Comparison of ENCODE assay signal across 14 cellular contexts in the genomic region with DNA sequence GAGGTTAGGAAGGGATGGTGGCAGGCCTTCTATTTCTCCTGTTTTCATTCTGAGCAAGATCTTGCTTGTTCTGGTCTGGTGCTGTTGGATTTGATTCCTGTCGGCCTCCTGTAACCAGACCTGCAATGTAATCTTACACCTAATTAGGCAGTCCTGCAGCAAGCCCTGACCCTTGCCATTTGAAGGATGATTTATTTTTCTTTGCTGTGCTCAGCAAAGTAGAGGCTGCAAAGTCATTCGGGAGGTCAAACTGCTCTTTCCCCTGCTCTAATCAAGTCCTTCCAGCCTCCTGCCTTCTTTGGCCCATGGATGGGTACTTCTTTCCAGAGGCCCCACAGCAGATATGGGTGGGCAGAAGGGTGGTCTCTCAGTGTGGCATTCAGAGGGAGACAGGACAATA.
DNase-seq lines count a peak whose midpoint lies in the region; ATAC-seq and TF ChIP-seq lines count a peak whose summit lies in the region.
"Had no signal": no experiment of that assay in that cellular context is flagged by ENCODE, and none has a peak within 500 bp of the region (broad histone marks: within the 10 kb centered on the region; RNA-seq: fewer than 3 reads in every experiment).

No MANE protein-coding gene starts in this region.

- peak; percentile 13 for ATAC-seq in left lung
- ATAC-seq in HG03045 (IDR thresholded peaks at IDR 0.05; ENCODE audit: unreplicated experiment) = no peak

- H3K27me3 ChIP-seq in left lung = no peaks in the 10 kb centered on the region
- no peaks in the 10 kb centered on the region for H3K27me3 ChIP-seq in tibial artery
- no peaks in the 10 kb centered on the region for H3K27me3 ChIP-seq in testis
- H3K27me3 ChIP-seq: cardiac muscle cell, stomach had no signal

- no peaks in the 10 kb centered on the region for H3K36me3 Mint-ChIP-seq in chondrocyte (ENCODE audit: low read depth)

- TF ChIP-seq POLR2A in testis (IDR thresholded peaks at IDR 0.05) = no peak

- intact Hi-C loops in left lung (cut with DNase I) (no loop called here), tibial artery (cut with DNase I; ENCODE audit: low total_unique reads) (loop anchor here (10.0 kb wide), 1 partner anchor 48 kb away; no protein-coding TSS in a partner anchor), testis (cut with DNase I; ENCODE audit: low total_unique reads) (no loop called here)

- H3K4me1 ChIP-seq in left lung = no peaks in the 10 kb centered on the region
- peaks cover 0 to 67% (median 37%) of the 10 kb centered on the region in 4 donors for H3K4me1 ChIP-seq in tibial artery
- peaks cover 4% of the 10 kb centered on the region for H3K4me1 ChIP-seq in testis
- H3K4me1 ChIP-seq: stomach had no signal

- no peaks in the 10 kb centered on the region for H3K36me3 ChIP-seq in left lung
- no peaks in the 10 kb centered on the region for H3K36me3 ChIP-seq in tibial artery
- no peaks in the 10 kb centered on the region for H3K36me3 ChIP-seq in testis (ENCODE audit: low read depth, missing control alignments)
- H3K36me3 ChIP-seq: cardiac muscle cell, stomach had no signal

- TF ChIP-seq CTCF in chondrocyte (IDR thresholded peaks at IDR 0.05) (no peak), left lung (IDR thresholded peaks at IDR 0.05) (no peak), tibial artery (IDR thresholded peaks at IDR 0.05) (no peak), testis (IDR thresholded peaks at IDR 0.05) (no peak)

- no peak overlapping the region for H3K4me3 Mint-ChIP-seq in chondrocyte (ENCODE audit: unreplicated experiment)

- H3K9me3 Mint-ChIP-seq in chondrocyte (ENCODE audit: low read depth) = peaks cover 3% of the 10 kb centered on the region

- H3K4me3 ChIP-seq in left lung (no peak overlapping the region), tibial artery (no peak overlapping the region), testis (no peak overlapping the region)
- H3K4me3 ChIP-seq: cardiac muscle cell, smooth muscle cell, stomach had no signal

- 53 to 60% methylated on average over 2 of the region's 2 CpGs for WGBS in testis, 2 donors

- H3K9me3 ChIP-seq in left lung (no peaks in the 10 kb centered on the region), tibial artery (no peaks in the 10 kb centered on the region), testis (no peaks in the 10 kb centered on the region)

- H3K27ac ChIP-seq in left lung (no peak overlapping the region), tibial artery (peak overlapping the region; percentile 69 to 85), testis (peak overlapping the region in 1 of 2 donors; percentile 27)
- H3K27ac ChIP-seq: cardiac muscle cell, stomach, VCaP had no signal

- peak; percentile 5 for DNase-seq in NCI-H2196 (lab: John Stamatoyannopoulos, UW; ENCODE audit: unreplicated experiment)
- no peak for DNase-seq in NCI-H2196 treated with DMSO at 0.1 percent for 48 hours (lab: John Stamatoyannopoulos, UW; ENCODE audit: unreplicated experiment)
- DNase-seq in chondrocyte (ENCODE audit: low spot score) = no peak
- DNase-seq in left lung = no peak
- no peak for DNase-seq in tibial artery
- no peak for DNase-seq in testis
- DNase-seq in HCEC 1CT = no peak
- DNase-seq: activated naive CD4-positive, alpha-beta T cell; NCI-H2171; stomach had no signal

- H3K4me1 Mint-ChIP-seq in chondrocyte (ENCODE audit: low read depth) = peaks cover 59% of the 10 kb centered on the region

- H3K27ac Mint-ChIP-seq in chondrocyte (ENCODE audit: unreplicated experiment) = peak overlapping the region; percentile 84

- no peaks in the 10 kb centered on the region for H3K27me3 Mint-ChIP-seq in chondrocyte (ENCODE audit: low read depth)

Comparison
In these comparisons a context has a peak if more than half of its experiments do, and no peak if none do; other contexts are left out.
1. H3K27ac ChIP-seq: peak in tibial artery (2 of 2); none in left lung (0 of 2).